8 cellular contexts compared by ENCODE assay signal in genomic region chr6:136249811-136250685, GRCh38. TPM values are rescaled to one million over a fixed set of nuclear protein-coding genes. Genes with fewer than 3 reads are reported as not detected.
A peak's percentile ranks its signal among the peaks of the same experiment; 100 is the strongest.
DNase-seq lines count a peak whose midpoint lies in the region; ATAC-seq, FAIRE-seq and TF ChIP-seq lines count a peak whose summit lies in the region.

MTFR2 (minus strand) TSS chr6:136250311; CDS start chr6:136249099, 1,212 bp downstream.

- H3K36me3 ChIP-seq in WERI-Rb-1 (no peaks in the 10 kb centered on the region), bronchial epithelial cell (ENCODE audit: control insufficient read depth, insufficient read depth, low read length) (no peaks in the 10 kb centered on the region), small intestine (ENCODE audit: control insufficient read depth in 2 of 2, insufficient read depth in 2 of 2, low read length in 2 of 2) (no peaks in the 10 kb centered on the region)

- peak within 1 kb of the TSS; percentile 89 for H3K4me3 ChIP-seq in WERI-Rb-1 (ENCODE audit: low read depth, low read length)
- peak within 1 kb of the TSS; percentile 69 for H3K4me3 ChIP-seq in bronchial epithelial cell (ENCODE audit: low read depth, low read length)
- peak within 1 kb of the TSS; percentile 46 to 68 for H3K4me3 ChIP-seq in small intestine (ENCODE audit: low read depth in 1 of 2, low read length in 2 of 2)

- peak; percentile 83 for TF ChIP-seq POLR2A in GM18951 (IDR thresholded peaks at IDR 0.05; ENCODE audit: extremely low read depth, insufficient read depth, insufficient read length)

- ATAC-seq in HG03175 (IDR thresholded peaks at IDR 0.05; ENCODE audit: unreplicated experiment) = peak; percentile 95

- 0 to 1% (median 0%) methylated on average over 59 of the region's 59 CpGs for WGBS in small intestine, 3 donors

- TF ChIP-seq CTCF in WERI-Rb-1 (IDR thresholded peaks at IDR 0.05; ENCODE audit: low read depth, low read length) (no peak), bronchial epithelial cell (IDR thresholded peaks at IDR 0.05; ENCODE audit: insufficient read depth, low read length, severe bottlenecking) (no peak)

- peaks cover 0 to 7% of the 10 kb centered on the region in 2 donors for H3K4me1 ChIP-seq in small intestine (ENCODE audit: control insufficient read depth in 2 of 2, insufficient read depth in 1 of 2, low read depth in 1 of 2, low read length in 1 of 2)

- H3K27ac ChIP-seq in WERI-Rb-1 (peak within 1 kb of the TSS; percentile 25; the same call in 1 of the 2 replicates), small intestine (ENCODE audit: low read depth in 1 of 2, low read length in 1 of 2) (peak within 1 kb of the TSS in 1 of 2 donors; percentile 43)

- no peaks in the 10 kb centered on the region for H3K9me3 ChIP-seq in WERI-Rb-1 (ENCODE audit: severe bottlenecking)
- no peaks in the 10 kb centered on the region for H3K9me3 ChIP-seq in small intestine (ENCODE audit: control insufficient read depth, low read depth)

- FAIRE-seq in bronchial epithelial cell (lab: Jason Lieb, UNC) (peak; percentile 36), small intestine (lab: Jason Lieb, UNC) (peak; percentile 61)

- H3K27me3 ChIP-seq in WERI-Rb-1 (ENCODE audit: insufficient read depth, low read depth, severe bottlenecking) (no peaks in the 10 kb centered on the region), bronchial epithelial cell (ENCODE audit: control insufficient read depth, insufficient read depth, low read length) (no peaks in the 10 kb centered on the region), small intestine (ENCODE audit: control insufficient read depth in 2 of 2, insufficient read depth in 2 of 2, low read length in 2 of 2) (no peaks in the 10 kb centered on the region)

- in situ Hi-C loops in GM18951 (cut with MboI; ENCODE audit: low sequenced_read_pairs, unreplicated experiment) = loop anchor here (25.0 kb wide), 1 partner anchor 713 kb away; no protein-coding TSS in a partner anchor

- DNase-seq in AG08396 (ENCODE audit: low spot score) = peak; percentile 96
- DNase-seq in NCI-H2227 treated with DMSO at 0.1 percent for 48 hours (lab: John Stamatoyannopoulos, UW) = peak; percentile 91
- peak; percentile 96 for DNase-seq in WERI-Rb-1
- DNase-seq in bronchial epithelial cell (ENCODE audit: low read depth) = peak; percentile 99
- DNase-seq in iPS-NIHi11 (ENCODE audit: low spot score) = peak; percentile 96
- peak; percentile 100 for DNase-seq in small intestine

RNA-seq across cellular contexts. Expression of gene MTFR2, which starts in this region (rescaled TPM):
- total RNA-seq in bronchial epithelial cell = 0.51 and 0.79 TPM in 2 replicates
- polyA plus RNA-seq in small intestine = 1 to 10 TPM in 2 of 3 donors, under 1 TPM in 1; 0.54 to 6.5 (median 1.6) TPM

Comparison
In these comparisons a context has a peak if more than half of its experiments do, and no peak if none do; other contexts are left out.
1. Peak in DNase-seq and H3K4me3 ChIP-seq in bronchial epithelial cell; RNA of the gene not detected or under 1 TPM.